12 cellular contexts compared by ENCODE assay signal in genomic region chr3:124272611-124273151, GRCh38.
DNase-seq lines count a peak whose midpoint lies in the region; ATAC-seq and TF ChIP-seq lines count a peak whose summit lies in the region.
"Had no signal": no experiment of that assay in that cellular context is flagged by ENCODE, and none has a peak within 500 bp of the region (broad histone marks: within the 10 kb centered on the region; RNA-seq: fewer than 3 reads in every experiment).

No MANE protein-coding gene starts in this region.

- DNase-seq in AG08396 (ENCODE audit: low spot score) (peak; percentile 22), RPMI7951 (ENCODE audit: low read depth) (peak; percentile 49), fibroblast of villous mesenchyme (ENCODE audit: low read depth) (peak; percentile 8), psoas muscle (no peak), T-helper 9 cell (no peak), Calu3 (no peak), NCI-H2196 treated with DMSO at 0.1 percent for 48 hours (lab: John Stamatoyannopoulos, UW; ENCODE audit: unreplicated experiment) (no peak)
- no peak for DNase-seq in T-helper 2 cell treated with Interferon-gamma antibody and Interleukin-4, amounts not matched to agents 5 μg/mL and 100 μg/mL, for 36 hours (ENCODE audit: low spot score)
- DNase-seq: activated CD4-positive, alpha-beta T cell treated with anti-CD3 and anti-CD28 coated beads for 4 hours; NCI-H510A had no signal

- H3K36me3 Mint-ChIP-seq in Calu3 (ENCODE audit: insufficient read depth, unreplicated experiment) = no peaks in the 10 kb centered on the region
- H3K36me3 Mint-ChIP-seq in T-helper 2 cell treated with Interferon-gamma antibody and Interleukin-4, amounts not matched to agents 5 μg/mL and 100 μg/mL, for 36 hours (ENCODE audit: low read depth) = no peaks in the 10 kb centered on the region

- no peak overlapping the region for H3K27ac Mint-ChIP-seq in Calu3 (ENCODE audit: unreplicated experiment)
- no peak overlapping the region for H3K27ac Mint-ChIP-seq in T-helper 2 cell treated with Interferon-gamma antibody and Interleukin-4, amounts not matched to agents 5 μg/mL and 100 μg/mL, for 36 hours
- H3K27ac Mint-ChIP-seq: activated T-helper 1 cell treated with anti-CD3 and anti-CD28 coated beads, Interleukin-12 subunit alpha, Interleukin-12 subunit beta, Interleukin-2, Interleukin-4 antibody, amounts not matched to agents 30 ng/mL and 10 ng/mL and 1 ng/mL, durations not matched to agents 14 hours and 24 hours and 36 hours had no signal

- CTCF ChIA-PET in Calu3 (lab: Charles Lee) = no interaction called here

- H3K4me3 ChIP-seq in fibroblast of villous mesenchyme (ENCODE audit: low read depth, low read length) = no peak overlapping the region
- H3K4me3 ChIP-seq in psoas muscle = no peak overlapping the region
- H3K4me3 ChIP-seq: SK-N-MC had no signal

- peaks cover 71% of the 10 kb centered on the region for H3K27me3 Mint-ChIP-seq in Calu3 (ENCODE audit: unreplicated experiment)
- H3K27me3 Mint-ChIP-seq in T-helper 2 cell treated with Interferon-gamma antibody and Interleukin-4, amounts not matched to agents 5 μg/mL and 100 μg/mL, for 36 hours (ENCODE audit: low read depth) = no peaks in the 10 kb centered on the region

- no peaks in the 10 kb centered on the region for H3K27me3 ChIP-seq in psoas muscle (ENCODE audit: insufficient read depth in 3 of 3, low read length in 2 of 3)

- 52 to 75% (median 62%) methylated on average over 6 of the region's 6 CpGs for WGBS in psoas muscle, 3 donors

- peak in 2 of 4 donors; percentile 19 to 38 for ATAC-seq in psoas muscle

- TF ChIP-seq CTCF in fibroblast of villous mesenchyme (IDR thresholded peaks at IDR 0.05; ENCODE audit: insufficient read depth, low read depth, low read length) (no peak), psoas muscle (IDR thresholded peaks at IDR 0.05) (no peak), Calu3 (IDR thresholded peaks at IDR 0.05; ENCODE audit: unreplicated experiment) (no peak)

- H3K4me1 Mint-ChIP-seq in Calu3 (ENCODE audit: low read depth, unreplicated experiment) = no peaks in the 10 kb centered on the region
- H3K4me1 Mint-ChIP-seq in T-helper 2 cell treated with Interferon-gamma antibody and Interleukin-4, amounts not matched to agents 5 μg/mL and 100 μg/mL, for 36 hours (ENCODE audit: low read depth) = no peaks in the 10 kb centered on the region

- peak overlapping the region; percentile 30 for H3K27ac ChIP-seq in psoas muscle
- H3K27ac ChIP-seq: SK-N-MC had no signal

- H3K4me1 ChIP-seq in psoas muscle = peaks cover 29% of the 10 kb centered on the region

- no peaks in the 10 kb centered on the region for H3K9me3 Mint-ChIP-seq in Calu3 (ENCODE audit: low read depth, unreplicated experiment)
- H3K9me3 Mint-ChIP-seq in T-helper 2 cell treated with Interferon-gamma antibody and Interleukin-4, amounts not matched to agents 5 μg/mL and 100 μg/mL, for 36 hours = no peaks in the 10 kb centered on the region
- H3K9me3 Mint-ChIP-seq: activated T-helper 1 cell treated with anti-CD3 and anti-CD28 coated beads, Interleukin-12 subunit alpha, Interleukin-12 subunit beta, Interleukin-2, Interleukin-4 antibody, amounts not matched to agents 30 ng/mL and 10 ng/mL and 1 ng/mL, durations not matched to agents 14 hours and 24 hours and 36 hours had no signal

- intact Hi-C loops in psoas muscle (cut with DNase I) = no loop called here
- intact Hi-C loops in Calu3 (cut with micrococcal nuclease; ENCODE audit: unreplicated experiment) = no loop called here

- H3K36me3 ChIP-seq in psoas muscle (ENCODE audit: insufficient read depth in 1 of 2, low read depth in 1 of 2) = no peaks in the 10 kb centered on the region

- no TSS peak for BruUV-seq in Calu3 (replicated peaks; lab: Mats Ljungman, UMichigan)

- no peak overlapping the region for H3K4me3 Mint-ChIP-seq in Calu3 (ENCODE audit: low read depth, unreplicated experiment)
- no peak overlapping the region for H3K4me3 Mint-ChIP-seq in T-helper 2 cell treated with Interferon-gamma antibody and Interleukin-4, amounts not matched to agents 5 μg/mL and 100 μg/mL, for 36 hours
- H3K4me3 Mint-ChIP-seq: activated T-helper 1 cell treated with anti-CD3 and anti-CD28 coated beads, Interleukin-12 subunit alpha, Interleukin-12 subunit beta, Interleukin-2, Interleukin-4 antibody, amounts not matched to agents 30 ng/mL and 10 ng/mL and 1 ng/mL, durations not matched to agents 14 hours and 24 hours and 36 hours had no signal

- H3K9me3 ChIP-seq in psoas muscle = no peaks in the 10 kb centered on the region

Comparison
In these comparisons a context has a peak if more than half of its experiments do, and no peak if none do; other contexts are left out.
1. DNase-seq: peak in AG08396 (single experiment), RPMI7951 (single experiment) and fibroblast of villous mesenchyme (single experiment); none in psoas muscle (0 of 2), T-helper 9 cell (single experiment), Calu3 (single experiment), T-helper 2 cell treated with Interferon-gamma antibody and Interleukin-4, amounts not matched to agents 5 μg/mL and 100 μg/mL, for 36 hours (single experiment) and NCI-H2196 treated with DMSO at 0.1 percent for 48 hours (single experiment).